9 cellular contexts compared by ENCODE assay signal in genomic region chr11:47394322-47395224, GRCh38. TPM values are rescaled to one million over a fixed set of nuclear protein-coding genes. Genes with fewer than 3 reads are reported as not detected.
DNase-seq lines count a peak whose midpoint lies in the region; ATAC-seq, FAIRE-seq and TF ChIP-seq lines count a peak whose summit lies in the region.
"Had no signal": no experiment of that assay in that cellular context is flagged by ENCODE, and none has a peak within 500 bp of the region (broad histone marks: within the 10 kb centered on the region; RNA-seq: fewer than 3 reads in every experiment).

No MANE protein-coding gene starts in this region.

- CTCF ChIA-PET in K562 (lab: Yijun Ruan, JAX; ENCODE audit: low intra/inter-chr PET ratio) = no interaction called here

- H3K27ac Mint-ChIP-seq in T-helper 1 cell treated with Interleukin-12 subunit alpha and Interleukin-12 subunit beta and Interleukin-4 antibody, amounts not matched to agents 30 μg/mL and 1 μg/mL, for 36 hours = peak overlapping the region; percentile 89

- H3K4me2 ChIP-seq in K562 (ENCODE audit: insufficient read depth, low read length) = no peak overlapping the region

- peak; percentile 32 for FAIRE-seq in K562 (lab: Jason Lieb, UNC)

- no peaks in the 10 kb centered on the region for H3K79me2 ChIP-seq in K562 (ENCODE audit: control insufficient read depth, insufficient read depth, low read length)

- H3K4me1 ChIP-seq in K562 (replicated peaks in 1 of 2; ENCODE audit: control insufficient read depth in 2 of 2, insufficient read depth in 2 of 2, low read length in 2 of 2) = peaks cover 37 to 67% of the 10 kb centered on the region in 2 experiments
- peaks cover 0 to 2% of the 10 kb centered on the region in 2 donors for H3K4me1 ChIP-seq in thoracic aorta (ENCODE audit: control insufficient read depth in 1 of 2, low read depth in 2 of 2)

- H3K36me3 ChIP-seq in K562 (ENCODE audit: control insufficient read depth, insufficient read depth, low read length) (no peaks in the 10 kb centered on the region), thoracic aorta (no peaks in the 10 kb centered on the region)

- TF ChIP-seq CTCF in K562 (IDR thresholded peaks at IDR 0.05 in 2 of 3, conservative IDR thresholded peaks at IDR 0.05 in 1 of 3; ENCODE audit: insufficient read depth in 2 of 3, low read depth in 1 of 3, low read length in 3 of 3) (no peak), thoracic aorta (IDR thresholded peaks at IDR 0.05) (no peak)

- in situ Hi-C loops in K562 (cut with MboI) = no loop called here

- H3K27me3 ChIP-seq in K562 (ENCODE audit: control insufficient read depth in 2 of 2, insufficient read depth in 2 of 2, low read length in 2 of 2) = no peaks in the 10 kb centered on the region
- no peaks in the 10 kb centered on the region for H3K27me3 ChIP-seq in thoracic aorta (replicated peaks; ENCODE audit: insufficient read depth)

- peaks cover 13% of the 10 kb centered on the region for H3K4me1 Mint-ChIP-seq in T-helper 1 cell treated with Interleukin-12 subunit alpha and Interleukin-12 subunit beta and Interleukin-4 antibody, amounts not matched to agents 30 μg/mL and 1 μg/mL, for 36 hours (ENCODE audit: low read depth)

- H3K9me3 Mint-ChIP-seq in T-helper 1 cell treated with Interleukin-12 subunit alpha and Interleukin-12 subunit beta and Interleukin-4 antibody, amounts not matched to agents 30 μg/mL and 1 μg/mL, for 36 hours = no peaks in the 10 kb centered on the region

- no peaks in the 10 kb centered on the region for H3K9me1 ChIP-seq in K562 (ENCODE audit: control insufficient read depth, insufficient read depth, low read length)

- no TSS peak for BruUV-seq in K562 (replicated peaks; lab: Mats Ljungman, UMichigan)

- DNase-seq in AML-193 (lab: John Stamatoyannopoulos, UW) = peak; percentile 83 to 86
- DNase-seq in K562 (ENCODE audit: extremely low read depth in 1 of 4, low spot score in 3 of 4) = peak; percentile 64 to 73 (median 67)
- peak; percentile 59 for DNase-seq in mucosa of gallbladder (ENCODE audit: low spot score)
- DNase-seq in thoracic aorta (ENCODE audit: low spot score) = no peak
- DNase-seq in GOT3 (lab: John Stamatoyannopoulos, UW) = no peak

- peak; percentile 48; the same call in 1 of the 2 replicates for TF ChIP-seq POLR2A in K562 (conservative IDR thresholded peaks at IDR 0.05)

- H3K4me3 ChIP-seq in K562 (no peak overlapping the region), thoracic aorta (peak overlapping the region; percentile 46)

- no peaks in the 10 kb centered on the region for H3K27me3 Mint-ChIP-seq in T-helper 1 cell treated with Interleukin-12 subunit alpha and Interleukin-12 subunit beta and Interleukin-4 antibody, amounts not matched to agents 30 μg/mL and 1 μg/mL, for 36 hours (ENCODE audit: low read depth)

- TF ChIP-seq EP300 in K562 (IDR thresholded peaks at IDR 0.05; ENCODE audit: low read length) = peak; percentile 49

- POLR2A ChIA-PET in K562 (lab: Yijun Ruan, JAX) = interaction anchor here (1.0 to 1.7 kb wide), 3 partner anchors 9 to 21 kb away, joined by 5 to 6 read pairs (median 5); no protein-coding TSS in a partner anchor

- peak overlapping the region; percentile 67 for H3K4me3 Mint-ChIP-seq in T-helper 1 cell treated with Interleukin-12 subunit alpha and Interleukin-12 subunit beta and Interleukin-4 antibody, amounts not matched to agents 30 μg/mL and 1 μg/mL, for 36 hours

- intact Hi-C loops in K562 (cut with micrococcal nuclease) = no loop called here

- ATAC-seq in GM21786 (IDR thresholded peaks at IDR 0.05; ENCODE audit: unreplicated experiment) (peak; percentile 57), K562 (peak; percentile 56), thoracic aorta (ENCODE audit: insufficient number of reproducible peaks, low FRiP score, low read depth) (no peak), HG03196 (IDR thresholded peaks at IDR 0.05; ENCODE audit: unreplicated experiment) (no peak)

- no peak for TF ChIP-seq RAD21 in K562 (CRISPR knock-in tag; conservative IDR thresholded peaks at IDR 0.05 in 1 of 2, IDR thresholded peaks at IDR 0.05 in 1 of 2)

- H3K27ac ChIP-seq in K562 (ENCODE audit: extremely low read depth, low read depth, low read length) (peak overlapping the region; percentile 87), thoracic aorta (peak overlapping the region; percentile 43 to 71)

- H3K9me3 ChIP-seq in K562 (replicated peaks; ENCODE audit: control insufficient read depth, insufficient read depth, low read depth, low read length) (no peaks in the 10 kb centered on the region), thoracic aorta (no peaks in the 10 kb centered on the region)

- no peaks in the 10 kb centered on the region for H3K36me3 Mint-ChIP-seq in T-helper 1 cell treated with Interleukin-12 subunit alpha and Interleukin-12 subunit beta and Interleukin-4 antibody, amounts not matched to agents 30 μg/mL and 1 μg/mL, for 36 hours (ENCODE audit: low read depth)

- H4K20me1 ChIP-seq in K562 (replicated peaks; ENCODE audit: control insufficient read depth, insufficient read depth, low read length) = no peaks in the 10 kb centered on the region

- peak overlapping the region; percentile 86 for H2AFZ ChIP-seq in K562 (ENCODE audit: low read depth, low read length)

- H3K9ac ChIP-seq in K562 (ENCODE audit: insufficient read depth in 1 of 2, low read depth in 2 of 2, low read length in 2 of 2) = peak overlapping the region; percentile 64 to 86

- 58% methylated on average over 39 of the region's 39 CpGs for WGBS in K562 (ENCODE audit: insufficient coverage, low coverage, missing lambda C conversion rate)

RNA-seq across cellular contexts. Expression of gene SLC39A13, which starts 13.8 kb away (rescaled TPM):
- 14.7 and 58.9 TPM in 2 replicates for total RNA-seq in K562 (2011; cell fraction: chromatin; rRNA removed; ENCODE audit: low replicate concordance)
- total RNA-seq in K562 (2011; cell fraction: nucleolus; rRNA removed) = 52.1 and 58.4 TPM in 2 replicates
- 29.8 and 30.5 TPM in 2 replicates for total RNA-seq in K562 (2011; cell fraction: nucleoplasm; rRNA removed)
- total RNA-seq in K562 (2014; rRNA removed) = 9.5 and 14.0 TPM in 2 replicates
- 0.61 and 1.3 TPM in 2 replicates for total RNA-seq in K562 (2014; rRNA removed; fragmentation: Illumina TruSeq; extraction: Trizol)
- 3.2 TPM in 2 replicates for total RNA-seq in K562 (2015; rRNA removed; fragmentation: Illumina TruSeq; extraction: Trizol)
- 10.9 TPM in 2 replicates for total RNA-seq in K562 (2021)
- 6.7 and 10.2 TPM in 2 replicates for polyA plus RNA-seq in K562 (2011; rRNA removed)
- polyA plus RNA-seq in K562 (2011; cell fraction: cytosol; rRNA removed) = 11.1 and 20.7 TPM in 2 replicates
- polyA plus RNA-seq in K562 (2011; cell fraction: nucleus; rRNA removed) = 75.5 and 90.8 TPM in 2 replicates
- polyA plus RNA-seq in K562 (2012) = 7.4 and 23.7 TPM in 2 replicates
- 2.8 and 7.3 TPM in 2 replicates for polyA plus RNA-seq in K562 (2014; fragmentation: Illumina TruSeq; extraction: Trizol)
- polyA plus RNA-seq in K562 (2014; fragmentation: Nextera tagmentation; extraction: Ambion mirVana) = under 1 TPM; 0.17 to 0.24 TPM
- 14.4 and 15.9 TPM in 2 replicates for polyA plus RNA-seq in K562 (2014; rRNA removed)
- polyA minus RNA-seq in K562 (2011; rRNA and poly(A)+ RNA removed) = 1.3 and 1.6 TPM in 2 replicates
- polyA minus RNA-seq in K562 (2011; cell fraction: cytosol; rRNA and poly(A)+ RNA removed) = 3.2 and 7.4 TPM in 2 replicates
- 10.1 and 12.0 TPM in 2 replicates for polyA minus RNA-seq in K562 (2011; cell fraction: nucleus; rRNA and poly(A)+ RNA removed)
- 58.6 TPM for total RNA-seq in mucosa of gallbladder
- total RNA-seq in thoracic aorta = 100 to 1,000 TPM in 1 of 2 donors, 10 to 100 TPM in 1; 97.7 to 163 TPM

RNA-seq across cellular contexts. Expression of gene SPI1, which starts 16.2 kb away (rescaled TPM):
- total RNA-seq in K562 (2011; cell fraction: chromatin; rRNA removed; ENCODE audit: low replicate concordance) = 12.0 and 16.1 TPM in 2 replicates
- total RNA-seq in K562 (2011; cell fraction: nucleolus; rRNA removed) = 11.0 and 11.2 TPM in 2 replicates
- 18.0 and 31.5 TPM in 2 replicates for total RNA-seq in K562 (2011; cell fraction: nucleoplasm; rRNA removed)
- total RNA-seq in K562 (2014; rRNA removed) = 23.4 and 32.6 TPM in 2 replicates
- total RNA-seq in K562 (2014; rRNA removed; fragmentation: Illumina TruSeq; extraction: Trizol) = 2.8 and 3.2 TPM in 2 replicates
- total RNA-seq in K562 (2015; rRNA removed; fragmentation: Illumina TruSeq; extraction: Trizol) = 10.3 and 12.5 TPM in 2 replicates
- 30.7 and 33.7 TPM in 2 replicates for total RNA-seq in K562 (2021)
- 8.6 and 28.6 TPM in 2 replicates for polyA plus RNA-seq in K562 (2011; rRNA removed)
- 28.0 and 35.1 TPM in 2 replicates for polyA plus RNA-seq in K562 (2011; cell fraction: cytosol; rRNA removed)
- 24.3 and 25.6 TPM in 2 replicates for polyA plus RNA-seq in K562 (2011; cell fraction: nucleus; rRNA removed)
- polyA plus RNA-seq in K562 (2012) = 20.6 and 54.3 TPM in 2 replicates
- polyA plus RNA-seq in K562 (2014; fragmentation: Illumina TruSeq; extraction: Trizol) = 16.0 and 32.1 TPM in 2 replicates
- polyA plus RNA-seq in K562 (2014; fragmentation: Nextera tagmentation; extraction: Ambion mirVana) = under 1 TPM; 0.10 to 0.11 TPM
- polyA plus RNA-seq in K562 (2014; rRNA removed) = 16.2 and 21.9 TPM in 2 replicates
- 21.0 and 25.6 TPM in 2 replicates for polyA minus RNA-seq in K562 (2011; rRNA and poly(A)+ RNA removed)
- polyA minus RNA-seq in K562 (2011; cell fraction: cytosol; rRNA and poly(A)+ RNA removed) = 22.7 and 32.9 TPM in 2 replicates
- polyA minus RNA-seq in K562 (2011; cell fraction: nucleus; rRNA and poly(A)+ RNA removed) = 6.5 and 12.0 TPM in 2 replicates
- 35.3 TPM for total RNA-seq in mucosa of gallbladder
- total RNA-seq in thoracic aorta = 10 to 100 TPM; 35.0 to 44.4 TPM
- polyA plus RNA-seq: AG04450 had no signal

RNA-seq across cellular contexts. Expression of gene PSMC3, which starts 31.7 kb away (rescaled TPM):
- 145 and 204 TPM in 2 replicates for total RNA-seq in K562 (2011; cell fraction: chromatin; rRNA removed; ENCODE audit: low replicate concordance)
- 116 and 126 TPM in 2 replicates for total RNA-seq in K562 (2011; cell fraction: nucleolus; rRNA removed)
- 96.6 and 141 TPM in 2 replicates for total RNA-seq in K562 (2011; cell fraction: nucleoplasm; rRNA removed)
- total RNA-seq in K562 (2014; rRNA removed) (222 and 237 TPM in 2 replicates), K562 (2014; rRNA removed; fragmentation: Illumina TruSeq; extraction: Trizol) (311 and 382 TPM in 2 replicates), K562 (2015; rRNA removed; fragmentation: Illumina TruSeq; extraction: Trizol) (292 and 301 TPM in 2 replicates), K562 (2021) (189 and 211 TPM in 2 replicates), mucosa of gallbladder (80.5 TPM), thoracic aorta (100 to 1,000 TPM; 122 to 160 TPM)
- polyA plus RNA-seq in K562 (2011; rRNA removed) (126 and 240 TPM in 2 replicates), K562 (2014; fragmentation: Illumina TruSeq; extraction: Trizol) (324 and 393 TPM in 2 replicates), K562 (2014; fragmentation: Nextera tagmentation; extraction: Ambion mirVana) (10 to 100 TPM; 44.3 to 98.5 TPM), K562 (2014; rRNA removed) (262 and 265 TPM in 2 replicates)
- polyA plus RNA-seq in K562 (2011; cell fraction: cytosol; rRNA removed) = 134 and 180 TPM in 2 replicates
- 72.2 and 75.9 TPM in 2 replicates for polyA plus RNA-seq in K562 (2011; cell fraction: nucleus; rRNA removed)
- 229 and 337 TPM in 2 replicates for polyA plus RNA-seq in K562 (2012)
- 357 and 499 TPM in 2 replicates for polyA minus RNA-seq in K562 (2011; rRNA and poly(A)+ RNA removed)
- polyA minus RNA-seq in K562 (2011; cell fraction: cytosol; rRNA and poly(A)+ RNA removed) = 72.6 and 83.1 TPM in 2 replicates
- 50.2 and 64.0 TPM in 2 replicates for polyA minus RNA-seq in K562 (2011; cell fraction: nucleus; rRNA and poly(A)+ RNA removed)

RNA-seq across cellular contexts. Expression of gene MYBPC3, which starts 42.1 kb away (rescaled TPM):
- 0.12 TPM in 1 of 2 replicates, not detected in the other for total RNA-seq in K562 (2011; cell fraction: chromatin; rRNA removed; ENCODE audit: low replicate concordance)
- total RNA-seq in K562 (2011; cell fraction: nucleolus; rRNA removed) = 0.13 TPM in 1 of 2 replicates, not detected in the other
- 0.07 TPM in 1 of 2 replicates, not detected in the other for total RNA-seq in K562 (2011; cell fraction: nucleoplasm; rRNA removed)
- not detected in 2 replicates for total RNA-seq in K562 (2014; rRNA removed)
- total RNA-seq in K562 (2014; rRNA removed; fragmentation: Illumina TruSeq; extraction: Trizol) = not detected in 2 replicates
- not detected in 2 replicates for total RNA-seq in K562 (2015; rRNA removed; fragmentation: Illumina TruSeq; extraction: Trizol)
- total RNA-seq in K562 (2021) = not detected in 2 replicates
- polyA plus RNA-seq in K562 (2011; rRNA removed) = 0.07 TPM in 1 of 2 replicates, not detected in the other
- polyA plus RNA-seq in K562 (2011; cell fraction: cytosol; rRNA removed) = 0.03 and 0.04 TPM in 2 replicates
- 0.13 and 0.31 TPM in 2 replicates for polyA plus RNA-seq in K562 (2011; cell fraction: nucleus; rRNA removed)
- polyA plus RNA-seq in K562 (2012) = 0.06 TPM in 1 of 2 replicates, not detected in the other
- not detected in 2 replicates for polyA plus RNA-seq in K562 (2014; fragmentation: Illumina TruSeq; extraction: Trizol)
- polyA plus RNA-seq in K562 (2014; fragmentation: Nextera tagmentation; extraction: Ambion mirVana) = not detected
- 0.01 TPM in 1 of 2 replicates, not detected in the other for polyA plus RNA-seq in K562 (2014; rRNA removed)
- polyA minus RNA-seq in K562 (2011; rRNA and poly(A)+ RNA removed) = not detected in 2 replicates
- polyA minus RNA-seq in K562 (2011; cell fraction: cytosol; rRNA and poly(A)+ RNA removed) = not detected in 2 replicates
- polyA minus RNA-seq in K562 (2011; cell fraction: nucleus; rRNA and poly(A)+ RNA removed) = not detected in 2 replicates
- total RNA-seq in mucosa of gallbladder = not detected
- total RNA-seq in thoracic aorta = not detected
- polyA plus RNA-seq: AG04450 had no signal

RNA-seq across cellular contexts. Expression of gene RAPSN, which starts 54.4 kb away (rescaled TPM):
- total RNA-seq in K562 (2011; cell fraction: chromatin; rRNA removed; ENCODE audit: low replicate concordance) = not detected in 2 replicates
- not detected in 2 replicates for total RNA-seq in K562 (2011; cell fraction: nucleolus; rRNA removed)
- not detected in 2 replicates for total RNA-seq in K562 (2011; cell fraction: nucleoplasm; rRNA removed)
- total RNA-seq in K562 (2014; rRNA removed) (not detected in 2 replicates), K562 (2014; rRNA removed; fragmentation: Illumina TruSeq; extraction: Trizol) (not detected in 2 replicates), K562 (2015; rRNA removed; fragmentation: Illumina TruSeq; extraction: Trizol) (0.11 TPM in 1 of 2 replicates, not detected in the other), K562 (2021) (0.13 TPM in 1 of 2 replicates, not detected in the other), mucosa of gallbladder (0.35 TPM), thoracic aorta (under 1 TPM in 1 of 2 donors, not detected in 1; 0.41 TPM)
- polyA plus RNA-seq in K562 (2011; rRNA removed) (0.06 TPM in 1 of 2 replicates, not detected in the other), K562 (2014; fragmentation: Illumina TruSeq; extraction: Trizol) (not detected in 2 replicates), K562 (2014; fragmentation: Nextera tagmentation; extraction: Ambion mirVana) (not detected), K562 (2014; rRNA removed) (not detected in 2 replicates)
- polyA plus RNA-seq in K562 (2011; cell fraction: cytosol; rRNA removed) = 0.04 TPM in 1 of 2 replicates, not detected in the other
- not detected in 2 replicates for polyA plus RNA-seq in K562 (2011; cell fraction: nucleus; rRNA removed)
- 0.14 TPM in 1 of 2 replicates, not detected in the other for polyA plus RNA-seq in K562 (2012)
- polyA minus RNA-seq in K562 (2011; rRNA and poly(A)+ RNA removed) = not detected in 2 replicates
- not detected in 2 replicates for polyA minus RNA-seq in K562 (2011; cell fraction: cytosol; rRNA and poly(A)+ RNA removed)
- polyA minus RNA-seq in K562 (2011; cell fraction: nucleus; rRNA and poly(A)+ RNA removed) = not detected in 2 replicates
- polyA plus RNA-seq: AG04450 had no signal

Comparison
In these comparisons a context has a peak if more than half of its experiments do, and no peak if none do; other contexts are left out.
1. DNase-seq: peak in AML-193 (2 of 2), K562 (4 of 4) and mucosa of gallbladder (single experiment); none in thoracic aorta (single experiment) and GOT3 (single experiment).
2. ATAC-seq: peak in GM21786 (single experiment) and K562 (single experiment); none in thoracic aorta (single experiment) and HG03196 (single experiment).